ENCODE assay signal across 19 cellular contexts in the genomic region with DNA sequence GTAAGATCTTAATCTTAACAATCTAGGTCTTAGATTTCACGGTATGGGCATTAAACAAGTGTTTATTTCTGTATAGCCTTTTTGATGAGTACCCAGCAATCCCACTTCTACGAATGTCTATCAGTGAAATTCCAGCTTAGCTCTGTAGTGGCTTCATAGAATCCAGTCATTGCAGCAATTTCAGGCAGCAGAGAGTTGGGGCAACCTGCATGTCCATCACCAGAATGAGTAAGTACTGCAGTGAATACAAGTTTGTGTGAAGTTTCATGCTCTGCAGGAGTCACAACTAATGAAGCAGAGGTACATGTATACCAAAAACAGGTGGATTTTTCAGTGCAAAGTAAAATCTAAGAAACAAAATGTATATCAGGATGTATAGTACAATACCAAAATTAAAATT.
"Had no signal": no experiment of that assay in that cellular context is flagged by ENCODE, and none has a peak within 500 bp of the region (broad histone marks: within the 10 kb centered on the region; RNA-seq: fewer than 3 reads in every experiment).

No MANE protein-coding gene starts in this region.

- H3K4me3 Mint-ChIP-seq: activated CD8-positive, alpha-beta T cell treated with anti-CD3 and anti-CD28 coated beads, Interleukin-2, amount 10 ng/mL, durations not matched to agents 7 days and 5 days; natural killer cell had no signal

- H3K4me1 ChIP-seq: vagina had no signal

- H3K27ac ChIP-seq: cardiac muscle cell, esophagus squamous epithelium, neutrophil, tibial nerve, vagina had no signal

- H3K27ac Mint-ChIP-seq: activated CD8-positive, alpha-beta T cell treated with anti-CD3 and anti-CD28 coated beads, Interleukin-2, amount 10 ng/mL, durations not matched to agents 7 days and 5 days; natural killer cell had no signal

- H3K9me3 ChIP-seq: esophagus squamous epithelium, neutrophil, tibial nerve, vagina had no signal

- H3K36me3 ChIP-seq: cardiac muscle cell, esophagus squamous epithelium, neutrophil, tibial nerve, vagina had no signal

- FAIRE-seq: colon, endometrium, kidney had no signal

- ATAC-seq: activated CD8-positive, alpha-beta T cell treated with anti-CD3 and anti-CD28 coated beads, Interleukin-2, amount 10 ng/mL, durations not matched to agents 7 days and 5 days; natural killer cell had no signal

- H3K27me3 ChIP-seq: vagina had no signal

- H3K4me3 ChIP-seq: cardiac muscle cell, esophagus squamous epithelium, tibial nerve, vagina had no signal

- DNase-seq: activated CD4-positive, alpha-beta T cell treated with anti-CD3 and anti-CD28 coated beads for 1 hour; activated CD8-positive, alpha-beta memory T cell treated with anti-CD3 and anti-CD28 coated beads, Interleukin-2, amount 50 U/mL, for 48 hours; activated CD8-positive, alpha-beta T cell treated with anti-CD3 and anti-CD28 coated beads, Interleukin-2, amount 10 ng/mL, durations not matched to agents 7 days and 5 days; activated naive CD4-positive, alpha-beta T cell treated with anti-CD3 and anti-CD28 coated beads, Interleukin-2, amount 50 U/mL, for 16 hours; esophagus squamous epithelium; hippocampal formation; kidney; mesendoderm; natural killer cell; retina; stimulated activated CD4-positive, alpha-beta T cell treated with anti-CD3 and anti-CD28 coated beads, Interleukin-4, amount 100 ng/mL, for 1 hour; stimulated activated naive CD4-positive, alpha-beta T cell; T-helper 9 cell had no signal

- H3K36me3 Mint-ChIP-seq: natural killer cell had no signal

- H3K9me3 Mint-ChIP-seq: natural killer cell had no signal
